ENCODE assay signal across 2 cellular contexts in the genomic region with DNA sequence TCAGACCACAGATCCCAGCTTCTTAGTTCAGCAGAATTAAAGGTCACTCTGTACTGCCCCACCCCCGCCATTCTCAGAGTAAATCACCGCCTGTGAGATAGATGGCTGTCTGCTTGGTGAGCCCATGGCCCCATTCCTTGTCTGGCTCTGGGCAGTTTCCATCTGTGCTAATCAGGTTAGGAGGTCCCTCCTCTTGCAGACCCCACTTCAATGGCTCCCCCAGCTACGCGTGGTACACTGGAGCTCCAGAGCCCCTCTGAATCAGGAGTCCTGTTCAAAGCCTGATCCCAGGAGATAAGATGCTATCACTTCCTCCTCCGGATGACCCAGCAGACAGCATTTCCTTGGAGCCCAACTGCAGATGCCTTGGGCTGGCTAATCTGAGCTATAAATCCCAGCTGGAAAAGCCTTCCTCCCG.
A peak's percentile ranks its signal among the peaks of the same experiment; 100 is the strongest.
TF ChIP-seq lines count a peak whose summit lies in the region.

No MANE protein-coding gene starts in this region.

TF ChIP-seq in SK-N-SH treated with all-trans-retinoic acid at 6 μM for 48 hours, 23 proteins besides CTCF, POLR2A, EP300 and RAD21 (continued from another document):
- TF ChIP-seq, protein P1, sequence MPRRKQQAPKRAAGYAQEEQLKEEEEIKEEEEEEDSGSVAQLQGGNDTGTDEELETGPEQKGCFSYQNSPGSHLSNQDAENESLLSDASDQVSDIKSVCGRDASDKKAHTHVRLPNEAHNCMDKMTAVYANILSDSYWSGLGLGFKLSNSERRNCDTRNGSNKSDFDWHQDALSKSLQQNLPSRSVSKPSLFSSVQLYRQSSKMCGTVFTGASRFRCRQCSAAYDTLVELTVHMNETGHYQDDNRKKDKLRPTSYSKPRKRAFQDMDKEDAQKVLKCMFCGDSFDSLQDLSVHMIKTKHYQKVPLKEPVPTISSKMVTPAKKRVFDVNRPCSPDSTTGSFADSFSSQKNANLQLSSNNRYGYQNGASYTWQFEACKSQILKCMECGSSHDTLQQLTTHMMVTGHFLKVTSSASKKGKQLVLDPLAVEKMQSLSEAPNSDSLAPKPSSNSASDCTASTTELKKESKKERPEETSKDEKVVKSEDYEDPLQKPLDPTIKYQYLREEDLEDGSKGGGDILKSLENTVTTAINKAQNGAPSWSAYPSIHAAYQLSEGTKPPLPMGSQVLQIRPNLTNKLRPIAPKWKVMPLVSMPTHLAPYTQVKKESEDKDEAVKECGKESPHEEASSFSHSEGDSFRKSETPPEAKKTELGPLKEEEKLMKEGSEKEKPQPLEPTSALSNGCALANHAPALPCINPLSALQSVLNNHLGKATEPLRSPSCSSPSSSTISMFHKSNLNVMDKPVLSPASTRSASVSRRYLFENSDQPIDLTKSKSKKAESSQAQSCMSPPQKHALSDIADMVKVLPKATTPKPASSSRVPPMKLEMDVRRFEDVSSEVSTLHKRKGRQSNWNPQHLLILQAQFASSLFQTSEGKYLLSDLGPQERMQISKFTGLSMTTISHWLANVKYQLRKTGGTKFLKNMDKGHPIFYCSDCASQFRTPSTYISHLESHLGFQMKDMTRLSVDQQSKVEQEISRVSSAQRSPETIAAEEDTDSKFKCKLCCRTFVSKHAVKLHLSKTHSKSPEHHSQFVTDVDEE (CRISPR knock-in tag; IDR thresholded peaks at IDR 0.05): peak; percentile 92
- peak; percentile 95 for TF ChIP-seq TCF4 (CRISPR knock-in tag; IDR thresholded peaks at IDR 0.05; ENCODE audit: borderline replicate concordance)
- no peak for TF ChIP-seq ZFP3 (CRISPR knock-in tag; IDR thresholded peaks at IDR 0.05)
- peak; percentile 76; the same call in 1 of the 2 replicates for TF ChIP-seq ZNF565 (CRISPR knock-in tag; conservative IDR thresholded peaks at IDR 0.05; ENCODE audit: low read depth)
- TF ChIP-seq ZNF8 (CRISPR knock-in tag; IDR thresholded peaks at IDR 0.05): peak; percentile 55; the same call in 1 of the 2 replicates
TF ChIP-seq in SK-N-SH treated with all-trans-retinoic acid at 6 μM for 48 hours: peak in this region for 4.

TF ChIP-seq in endothelial cell of umbilical vein, 7 proteins besides CTCF, POLR2A, EP300 and RAD21 (continued from another document):
- TF ChIP-seq, protein P2, sequence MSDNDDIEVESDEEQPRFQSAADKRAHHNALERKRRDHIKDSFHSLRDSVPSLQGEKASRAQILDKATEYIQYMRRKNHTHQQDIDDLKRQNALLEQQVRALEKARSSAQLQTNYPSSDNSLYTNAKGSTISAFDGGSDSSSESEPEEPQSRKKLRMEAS (IDR thresholded peaks at IDR 0.05; ENCODE audit: insufficient read depth, insufficient read length): no peak
- TF ChIP-seq FOS (IDR thresholded peaks at IDR 0.05; ENCODE audit: borderline replicate concordance, insufficient read depth, low read length): no peak
